Comparison of ENCODE assay signal across 18 cellular contexts in genomic region chr11:46250071-46251052, GRCh38. TPM values are rescaled to one million over a fixed set of nuclear protein-coding genes. Genes with fewer than 3 reads are reported as not detected.
DNase-seq lines count a peak whose midpoint lies in the region; TF ChIP-seq lines count a peak whose summit lies in the region.
"Had no signal": no experiment of that assay in that cellular context is flagged by ENCODE, and none has a peak within 500 bp of the region (broad histone marks: within the 10 kb centered on the region; RNA-seq: fewer than 3 reads in every experiment).

No MANE protein-coding gene starts in this region.

- H3K4me1 Mint-ChIP-seq in HFFc6 (ENCODE audit: low read depth) (peaks cover 60% of the 10 kb centered on the region), type B pancreatic cell (ENCODE audit: unreplicated experiment) (peaks cover 34% of the 10 kb centered on the region), CD14-positive monocyte (peaks cover 9% of the 10 kb centered on the region)
- H3K4me1 Mint-ChIP-seq: CD4-positive, CD25-positive, alpha-beta regulatory T cell; naive B cell had no signal

- H4K20me1 ChIP-seq in hepatocyte (ENCODE audit: insufficient read depth, poor library complexity, severe bottlenecking): no peaks in the 10 kb centered on the region

- peaks cover 55% of the 10 kb centered on the region for H3K4me1 ChIP-seq in hepatocyte (ENCODE audit: insufficient read depth)
- H3K4me1 ChIP-seq: left ventricle myocardium inferior, psoas muscle had no signal

- H3K36me3 Mint-ChIP-seq in HFFc6 (ENCODE audit: low read depth) (no peaks in the 10 kb centered on the region), type B pancreatic cell (no peaks in the 10 kb centered on the region), CD14-positive monocyte (no peaks in the 10 kb centered on the region)
- H3K36me3 Mint-ChIP-seq: CD4-positive, CD25-positive, alpha-beta regulatory T cell; naive B cell had no signal

- H3K79me2 ChIP-seq in hepatocyte: no peaks in the 10 kb centered on the region

- peaks cover 5% of the 10 kb centered on the region for H3K27me3 Mint-ChIP-seq in HFFc6 (ENCODE audit: insufficient read depth)
- no peaks in the 10 kb centered on the region for H3K27me3 Mint-ChIP-seq in type B pancreatic cell
- peaks cover 3 to 8% (median 5%) of the 10 kb centered on the region in 3 donors for H3K27me3 Mint-ChIP-seq in CD14-positive monocyte (ENCODE audit: low read depth in 3 of 3)

- H3K36me3 ChIP-seq in hepatocyte (replicated peaks; ENCODE audit: insufficient read depth, low read depth): no peaks in the 10 kb centered on the region
- H3K36me3 ChIP-seq in MG63: no peaks in the 10 kb centered on the region
- H3K36me3 ChIP-seq: left ventricle myocardium inferior had no signal

- H3K27ac ChIP-seq in hepatocyte: peak overlapping the region; percentile 91
- H3K27ac ChIP-seq: left ventricle myocardium inferior had no signal

- peak overlapping the region; percentile 8; the same call in 1 of the 2 replicates for H3K4me3 Mint-ChIP-seq in HFFc6
- no peak overlapping the region for H3K4me3 Mint-ChIP-seq in type B pancreatic cell
- no peak overlapping the region for H3K4me3 Mint-ChIP-seq in CD14-positive monocyte
- H3K4me3 Mint-ChIP-seq: naive B cell had no signal

- TF ChIP-seq CTCF in HFFc6 (IDR thresholded peaks at IDR 0.05) (no peak), hepatocyte (IDR thresholded peaks at IDR 0.05; ENCODE audit: poor library complexity) (no peak), type B pancreatic cell (conservative IDR thresholded peaks at IDR 0.05) (no peak), CD14-positive monocyte (IDR thresholded peaks at IDR 0.05) (no peak)

- intact Hi-C loops in CD14-positive monocyte (cut with micrococcal nuclease): no loop called here

- DNase-seq in HFFc6 (no peak), amniotic epithelial cell (ENCODE audit: low read depth) (peak; percentile 67), hepatocyte (ENCODE audit: low spot score) (peak; percentile 73), type B pancreatic cell (ENCODE audit: extremely low spot score, unreplicated experiment) (no peak), CD14-positive monocyte (ENCODE audit: low spot score) (no peak), kidney tubule cell (ENCODE audit: low spot score) (no peak), MG63 (no peak)
- DNase-seq: activated CD4-positive, alpha-beta T cell treated with anti-CD3 and anti-CD28 coated beads for 48 hours; activated naive CD4-positive, alpha-beta T cell treated with Interleukin-2 at 50 U/mL for 16 hours; CD4-positive, CD25-positive, alpha-beta regulatory T cell; DMS79 treated with DMSO at 0.1 percent for 48 hours; left ventricle myocardium inferior; naive B cell; NCI-H1105 treated with DMSO at 0.1 percent for 48 hours; psoas muscle; SHP77; substantia nigra; T-helper 9 cell had no signal

- H3K9me3 ChIP-seq in hepatocyte (ENCODE audit: low read depth): no peaks in the 10 kb centered on the region
- no peaks in the 10 kb centered on the region for H3K9me3 ChIP-seq in MG63
- H3K9me3 ChIP-seq: left ventricle myocardium inferior, psoas muscle had no signal

- peak overlapping the region; percentile 100 for H3K27ac Mint-ChIP-seq in HFFc6
- H3K27ac Mint-ChIP-seq in type B pancreatic cell: peak overlapping the region; percentile 16
- H3K27ac Mint-ChIP-seq in CD14-positive monocyte: no peak overlapping the region

- WGBS in hepatocyte (ENCODE audit: low lambda C conversion rate, missing lambda C conversion rate): 67% methylated on average over 5 of the region's 5 CpGs

- no peak overlapping the region for H2AFZ ChIP-seq in hepatocyte

- no peaks in the 10 kb centered on the region for H3K9me2 ChIP-seq in hepatocyte (replicated peaks; ENCODE audit: insufficient read depth)

- H3K9me3 Mint-ChIP-seq in HFFc6 (no peaks in the 10 kb centered on the region), type B pancreatic cell (no peaks in the 10 kb centered on the region), CD14-positive monocyte (no peaks in the 10 kb centered on the region)
- H3K9me3 Mint-ChIP-seq: CD4-positive, CD25-positive, alpha-beta regulatory T cell; naive B cell had no signal

- H3K4me2 ChIP-seq in hepatocyte: peak overlapping the region; percentile 35

- H3K4me3 ChIP-seq in hepatocyte (no peak overlapping the region), MG63 (no peak overlapping the region)
- H3K4me3 ChIP-seq: left ventricle myocardium inferior, psoas muscle had no signal

- H3K27me3 ChIP-seq in hepatocyte (no peaks in the 10 kb centered on the region), MG63 (no peaks in the 10 kb centered on the region)

RNA-seq across cellular contexts. Expression of gene CREB3L1, which starts 27.1 kb away (rescaled TPM):
- total RNA-seq in HFFc6 (2021; fragmentation: NEBNext Ultra II Directional; extraction: Animal tissue kit (Norgen Biotek cat#: 25700)): 100 to 1,000 TPM; 282 to 328 (median 310) TPM
- total RNA-seq in hepatocyte (20.3 and 22.9 TPM in 2 replicates), type B pancreatic cell (ENCODE audit: low replicate concordance) (9.8 and 20.8 TPM in 2 replicates)
- polyA plus RNA-seq in hepatocyte (275 and 276 TPM in 2 replicates), CD14-positive monocyte (not detected)
- total RNA-seq in MG63 (2014; rRNA removed; shearing (Covaris generic); ENCODE audit: low replicate concordance): 2.5 and 12.5 TPM in 2 replicates
- total RNA-seq: CD4-positive, CD25-positive, alpha-beta regulatory T cell had no signal
- polyA plus RNA-seq: CD4-positive, CD25-positive, alpha-beta regulatory T cell had no signal

Comparison
In these comparisons a context has a peak if more than half of its experiments do, and no peak if none do; other contexts are left out.
1. DNase-seq: peak in amniotic epithelial cell (single experiment) and hepatocyte (single experiment); none in HFFc6 (single experiment), type B pancreatic cell (single experiment), CD14-positive monocyte (single experiment), kidney tubule cell (single experiment) and MG63 (single experiment).
2. H3K27ac Mint-ChIP-seq: peak in HFFc6 (single experiment) and type B pancreatic cell (single experiment); none in CD14-positive monocyte (0 of 7).
3. RNA of gene CREB3L1, which starts 27.1 kb away (total RNA-seq): 282 to 328 TPM in HFFc6; 20.3 to 22.9 TPM in hepatocyte, 2.5 to 12.5 TPM in MG63 and 9.8 to 20.8 TPM in type B pancreatic cell; every median in the first group is over 10 times any median in the second.